ENCODE assay signal across 1 cellular context in genomic region chr9:2053883-2054845, GRCh38.
TF ChIP-seq lines count a peak whose summit lies in the region.

No MANE protein-coding gene starts in this region.

TF ChIP-seq in GM12878, 131 proteins besides CTCF, POLR2A, EP300 and RAD21 (continued from another document and continues in another):
- TF ChIP-seq CEBPZ (IDR thresholded peaks at IDR 0.05; ENCODE audit: low read depth, low read length): no peak
- TF ChIP-seq ETV6 (conservative IDR thresholded peaks at IDR 0.05 in 1 of 2, IDR thresholded peaks at IDR 0.05 in 1 of 2; ENCODE audit: borderline replicate concordance in 1 of 2, low read depth in 1 of 2): peak in 1 of 2 experiments; percentile 67; a peak in 1 of 4 replicates
- TF ChIP-seq MXI1 (IDR thresholded peaks at IDR 0.05; ENCODE audit: low read depth, low read length): peak; percentile 79; the same call in 1 of the 2 replicates
- peak; percentile 99 for TF ChIP-seq RUNX3 (IDR thresholded peaks at IDR 0.05; ENCODE audit: low read length)
- TF ChIP-seq FOXM1 (IDR thresholded peaks at IDR 0.05; ENCODE audit: low read depth, low read length): peak; percentile 96
- TF ChIP-seq, protein P1, sequence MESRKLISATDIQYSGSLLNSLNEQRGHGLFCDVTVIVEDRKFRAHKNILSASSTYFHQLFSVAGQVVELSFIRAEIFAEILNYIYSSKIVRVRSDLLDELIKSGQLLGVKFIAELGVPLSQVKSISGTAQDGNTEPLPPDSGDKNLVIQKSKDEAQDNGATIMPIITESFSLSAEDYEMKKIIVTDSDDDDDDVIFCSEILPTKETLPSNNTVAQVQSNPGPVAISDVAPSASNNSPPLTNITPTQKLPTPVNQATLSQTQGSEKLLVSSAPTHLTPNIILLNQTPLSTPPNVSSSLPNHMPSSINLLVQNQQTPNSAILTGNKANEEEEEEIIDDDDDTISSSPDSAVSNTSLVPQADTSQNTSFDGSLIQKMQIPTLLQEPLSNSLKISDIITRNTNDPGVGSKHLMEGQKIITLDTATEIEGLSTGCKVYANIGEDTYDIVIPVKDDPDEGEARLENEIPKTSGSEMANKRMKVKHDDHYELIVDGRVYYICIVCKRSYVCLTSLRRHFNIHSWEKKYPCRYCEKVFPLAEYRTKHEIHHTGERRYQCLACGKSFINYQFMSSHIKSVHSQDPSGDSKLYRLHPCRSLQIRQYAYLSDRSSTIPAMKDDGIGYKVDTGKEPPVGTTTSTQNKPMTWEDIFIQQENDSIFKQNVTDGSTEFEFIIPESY (IDR thresholded peaks at IDR 0.05): no peak
- peak; percentile 88 for TF ChIP-seq TBL1XR1 (IDR thresholded peaks at IDR 0.05; ENCODE audit: low read depth, low read length)
- TF ChIP-seq CHD1 (IDR thresholded peaks at IDR 0.05; ENCODE audit: low read depth, low read length): no peak
- TF ChIP-seq PML (IDR thresholded peaks at IDR 0.05; ENCODE audit: low read length): peak; percentile 77
- TF ChIP-seq MEF2B (IDR thresholded peaks at IDR 0.05; ENCODE audit: partially characterized antibody, poor library complexity, severe bottlenecking): peak; percentile 72
- peak; percentile 46 for TF ChIP-seq SP1 (IDR thresholded peaks at IDR 0.05; ENCODE audit: low read depth, low read length)
- TF ChIP-seq TCF3 (IDR thresholded peaks at IDR 0.05; ENCODE audit: borderline replicate concordance, insufficient read depth, low read depth, low read length): 0 out of 2 replicates have a peak, but pooled peaks have one; percentile 46
- TF ChIP-seq RCOR1 (conservative IDR thresholded peaks at IDR 0.05; ENCODE audit: low read depth, low read length): peak; percentile 59; the same call in 1 of the 2 replicates
- TF ChIP-seq SREBF2 (IDR thresholded peaks at IDR 0.05; ENCODE audit: low read length): no peak
- TF ChIP-seq PAX5 (IDR thresholded peaks at IDR 0.05; ENCODE audit: borderline replicate concordance, low read depth, low read length): peak; percentile 98
- peak; percentile 39 for TF ChIP-seq CUX1 (IDR thresholded peaks at IDR 0.05; ENCODE audit: insufficient replicate concordance, low read depth, low read length)
- TF ChIP-seq, protein P2, sequence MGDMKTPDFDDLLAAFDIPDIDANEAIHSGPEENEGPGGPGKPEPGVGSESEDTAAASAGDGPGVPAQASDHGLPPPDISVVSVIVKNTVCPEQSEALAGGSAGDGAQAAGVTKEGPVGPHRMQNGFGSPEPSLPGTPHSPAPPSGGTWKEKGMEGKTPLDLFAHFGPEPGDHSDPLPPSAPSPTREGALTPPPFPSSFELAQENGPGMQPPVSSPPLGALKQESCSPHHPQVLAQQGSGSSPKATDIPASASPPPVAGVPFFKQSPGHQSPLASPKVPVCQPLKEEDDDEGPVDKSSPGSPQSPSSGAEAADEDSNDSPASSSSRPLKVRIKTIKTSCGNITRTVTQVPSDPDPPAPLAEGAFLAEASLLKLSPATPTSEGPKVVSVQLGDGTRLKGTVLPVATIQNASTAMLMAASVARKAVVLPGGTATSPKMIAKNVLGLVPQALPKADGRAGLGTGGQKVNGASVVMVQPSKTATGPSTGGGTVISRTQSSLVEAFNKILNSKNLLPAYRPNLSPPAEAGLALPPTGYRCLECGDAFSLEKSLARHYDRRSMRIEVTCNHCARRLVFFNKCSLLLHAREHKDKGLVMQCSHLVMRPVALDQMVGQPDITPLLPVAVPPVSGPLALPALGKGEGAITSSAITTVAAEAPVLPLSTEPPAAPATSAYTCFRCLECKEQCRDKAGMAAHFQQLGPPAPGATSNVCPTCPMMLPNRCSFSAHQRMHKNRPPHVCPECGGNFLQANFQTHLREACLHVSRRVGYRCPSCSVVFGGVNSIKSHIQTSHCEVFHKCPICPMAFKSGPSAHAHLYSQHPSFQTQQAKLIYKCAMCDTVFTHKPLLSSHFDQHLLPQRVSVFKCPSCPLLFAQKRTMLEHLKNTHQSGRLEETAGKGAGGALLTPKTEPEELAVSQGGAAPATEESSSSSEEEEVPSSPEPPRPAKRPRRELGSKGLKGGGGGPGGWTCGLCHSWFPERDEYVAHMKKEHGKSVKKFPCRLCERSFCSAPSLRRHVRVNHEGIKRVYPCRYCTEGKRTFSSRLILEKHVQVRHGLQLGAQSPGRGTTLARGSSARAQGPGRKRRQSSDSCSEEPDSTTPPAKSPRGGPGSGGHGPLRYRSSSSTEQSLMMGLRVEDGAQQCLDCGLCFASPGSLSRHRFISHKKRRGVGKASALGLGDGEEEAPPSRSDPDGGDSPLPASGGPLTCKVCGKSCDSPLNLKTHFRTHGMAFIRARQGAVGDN (IDR thresholded peaks at IDR 0.05): peak; percentile 85
- TF ChIP-seq MEF2A (IDR thresholded peaks at IDR 0.05; ENCODE audit: insufficient read depth, low read depth, low read length): peak; percentile 92
- TF ChIP-seq RFX5 (IDR thresholded peaks at IDR 0.05; ENCODE audit: low read depth, low read length): peak; percentile 40; the same call in 1 of the 2 replicates
- TF ChIP-seq NFYA (IDR thresholded peaks at IDR 0.05; ENCODE audit: borderline replicate concordance, low read depth, low read length): no peak
- TF ChIP-seq, protein P3, sequence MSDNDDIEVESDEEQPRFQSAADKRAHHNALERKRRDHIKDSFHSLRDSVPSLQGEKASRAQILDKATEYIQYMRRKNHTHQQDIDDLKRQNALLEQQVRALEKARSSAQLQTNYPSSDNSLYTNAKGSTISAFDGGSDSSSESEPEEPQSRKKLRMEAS (IDR thresholded peaks at IDR 0.05; ENCODE audit: low read depth, low read length): no peak
- TF ChIP-seq, protein P4, sequence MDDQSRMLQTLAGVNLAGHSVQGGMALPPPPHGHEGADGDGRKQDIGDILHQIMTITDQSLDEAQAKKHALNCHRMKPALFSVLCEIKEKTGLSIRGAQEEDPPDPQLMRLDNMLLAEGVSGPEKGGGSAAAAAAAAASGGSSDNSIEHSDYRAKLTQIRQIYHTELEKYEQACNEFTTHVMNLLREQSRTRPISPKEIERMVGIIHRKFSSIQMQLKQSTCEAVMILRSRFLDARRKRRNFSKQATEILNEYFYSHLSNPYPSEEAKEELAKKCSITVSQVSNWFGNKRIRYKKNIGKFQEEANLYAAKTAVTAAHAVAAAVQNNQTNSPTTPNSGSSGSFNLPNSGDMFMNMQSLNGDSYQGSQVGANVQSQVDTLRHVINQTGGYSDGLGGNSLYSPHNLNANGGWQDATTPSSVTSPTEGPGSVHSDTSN (IDR thresholded peaks at IDR 0.05; ENCODE audit: insufficient replicate concordance, low read depth, low read length): peak; percentile 38
- peak; percentile 86; the same call in 1 of the 2 replicates for TF ChIP-seq ZNF217 (IDR thresholded peaks at IDR 0.05)
- no peak for TF ChIP-seq BMI1 (IDR thresholded peaks at IDR 0.05; ENCODE audit: borderline replicate concordance)
- no peak for TF ChIP-seq IRF5 (IDR thresholded peaks at IDR 0.05; ENCODE audit: borderline replicate concordance)
- peak; percentile 96 for TF ChIP-seq MTA3 (IDR thresholded peaks at IDR 0.05; ENCODE audit: borderline replicate concordance, low read length)
- TF ChIP-seq TAF1 (IDR thresholded peaks at IDR 0.05; ENCODE audit: borderline replicate concordance, low read depth, low read length): 0 out of 2 replicates have a peak, but pooled peaks have one; percentile 34
- no peak for TF ChIP-seq SMARCA5 (IDR thresholded peaks at IDR 0.05)
- TF ChIP-seq IKZF1 (conservative IDR thresholded peaks at IDR 0.05): peak; percentile 72
- TF ChIP-seq ASH2L (IDR thresholded peaks at IDR 0.05; ENCODE audit: borderline replicate concordance, low read depth): no peak
- TF ChIP-seq, protein P5, sequence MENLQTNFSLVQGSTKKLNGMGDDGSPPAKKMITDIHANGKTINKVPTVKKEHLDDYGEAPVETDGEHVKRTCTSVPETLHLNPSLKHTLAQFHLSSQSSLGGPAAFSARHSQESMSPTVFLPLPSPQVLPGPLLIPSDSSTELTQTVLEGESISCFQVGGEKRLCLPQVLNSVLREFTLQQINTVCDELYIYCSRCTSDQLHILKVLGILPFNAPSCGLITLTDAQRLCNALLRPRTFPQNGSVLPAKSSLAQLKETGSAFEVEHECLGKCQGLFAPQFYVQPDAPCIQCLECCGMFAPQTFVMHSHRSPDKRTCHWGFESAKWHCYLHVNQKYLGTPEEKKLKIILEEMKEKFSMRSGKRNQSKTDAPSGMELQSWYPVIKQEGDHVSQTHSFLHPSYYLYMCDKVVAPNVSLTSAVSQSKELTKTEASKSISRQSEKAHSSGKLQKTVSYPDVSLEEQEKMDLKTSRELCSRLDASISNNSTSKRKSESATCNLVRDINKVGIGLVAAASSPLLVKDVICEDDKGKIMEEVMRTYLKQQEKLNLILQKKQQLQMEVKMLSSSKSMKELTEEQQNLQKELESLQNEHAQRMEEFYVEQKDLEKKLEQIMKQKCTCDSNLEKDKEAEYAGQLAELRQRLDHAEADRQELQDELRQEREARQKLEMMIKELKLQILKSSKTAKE (IDR thresholded peaks at IDR 0.05; ENCODE audit: low read depth, poor library complexity, severe bottlenecking): peak; percentile 87
- TF ChIP-seq CBFB (IDR thresholded peaks at IDR 0.05; ENCODE audit: low read depth): peak; percentile 88
- 0 out of 2 replicates have a peak, but pooled peaks have one; percentile 26 for TF ChIP-seq NBN (IDR thresholded peaks at IDR 0.05)
- TF ChIP-seq SREBF1 (IDR thresholded peaks at IDR 0.05; ENCODE audit: low read length): no peak
- TF ChIP-seq RELB (IDR thresholded peaks at IDR 0.05; ENCODE audit: low read depth): peak; percentile 73; the same call in 1 of the 2 replicates
- TF ChIP-seq JUNB (IDR thresholded peaks at IDR 0.05): peak; percentile 60
- TF ChIP-seq NR2F1 (conservative IDR thresholded peaks at IDR 0.05): peak; percentile 59
